Comparison of ENCODE assay signal across 1 cellular context in the genomic region with DNA sequence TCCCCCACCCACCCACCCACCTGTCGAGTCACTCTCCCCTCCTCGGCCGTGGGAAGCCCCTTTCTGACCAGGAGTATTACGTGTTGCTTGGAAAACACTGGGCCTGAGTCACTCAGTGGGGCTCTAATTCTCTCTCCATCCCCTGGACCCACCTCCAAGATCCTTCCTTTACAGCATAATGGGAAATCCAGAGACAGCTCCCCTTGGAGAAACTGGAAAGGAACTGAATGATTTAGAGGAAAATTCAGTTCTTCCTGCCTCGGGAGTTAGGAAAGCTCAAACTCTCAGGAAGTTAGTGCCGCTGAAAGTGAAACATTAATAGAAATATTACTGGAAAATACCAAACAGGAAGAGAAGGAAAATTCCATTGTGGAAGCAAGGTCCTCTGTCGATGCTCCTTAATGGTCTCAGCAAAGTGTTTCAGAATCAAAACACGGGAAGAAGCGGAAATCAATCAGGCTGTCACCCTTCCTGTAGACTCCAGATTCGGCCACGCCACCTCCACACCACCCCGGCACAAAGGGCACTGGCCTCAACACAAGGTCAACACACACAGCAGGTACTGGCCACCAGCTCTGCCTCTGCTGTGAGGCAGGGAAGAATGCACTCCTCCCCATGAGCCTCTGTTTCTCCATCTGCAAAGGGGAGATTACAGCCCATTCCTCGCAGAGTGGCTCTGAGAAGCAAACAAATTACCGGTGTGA.
TF ChIP-seq lines count a peak whose summit lies in the region.

No MANE protein-coding gene starts in this region.

TF ChIP-seq in HepG2, 621 proteins besides CTCF, POLR2A, EP300 and RAD21 (continued from another document and continues in another):
- TF ChIP-seq, protein P1, sequence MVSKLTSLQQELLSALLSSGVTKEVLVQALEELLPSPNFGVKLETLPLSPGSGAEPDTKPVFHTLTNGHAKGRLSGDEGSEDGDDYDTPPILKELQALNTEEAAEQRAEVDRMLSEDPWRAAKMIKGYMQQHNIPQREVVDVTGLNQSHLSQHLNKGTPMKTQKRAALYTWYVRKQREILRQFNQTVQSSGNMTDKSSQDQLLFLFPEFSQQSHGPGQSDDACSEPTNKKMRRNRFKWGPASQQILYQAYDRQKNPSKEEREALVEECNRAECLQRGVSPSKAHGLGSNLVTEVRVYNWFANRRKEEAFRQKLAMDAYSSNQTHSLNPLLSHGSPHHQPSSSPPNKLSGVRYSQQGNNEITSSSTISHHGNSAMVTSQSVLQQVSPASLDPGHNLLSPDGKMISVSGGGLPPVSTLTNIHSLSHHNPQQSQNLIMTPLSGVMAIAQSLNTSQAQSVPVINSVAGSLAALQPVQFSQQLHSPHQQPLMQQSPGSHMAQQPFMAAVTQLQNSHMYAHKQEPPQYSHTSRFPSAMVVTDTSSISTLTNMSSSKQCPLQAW (CRISPR knock-in tag; IDR thresholded peaks at IDR 0.05) = peak; percentile 64; the same call in 1 of the 2 replicates
- TF ChIP-seq ZNF550 (CRISPR knock-in tag; IDR thresholded peaks at IDR 0.05; ENCODE audit: borderline replicate concordance) (no peak), ZNF614 (CRISPR knock-in tag; IDR thresholded peaks at IDR 0.05; ENCODE audit: borderline replicate concordance) (no peak; the same call in 1 of the 2 replicates), MAFK (conservative IDR thresholded peaks at IDR 0.05 in 1 of 2, IDR thresholded peaks at IDR 0.05 in 1 of 2; ENCODE audit: low read length in 2 of 2) (no peak), SMAD9 (CRISPR knock-in tag; IDR thresholded peaks at IDR 0.05) (no peak), KMT2A (CRISPR knock-in tag; IDR thresholded peaks at IDR 0.05) (peak; percentile 78; the same call in 1 of the 2 replicates), ZNF331 (CRISPR knock-in tag; IDR thresholded peaks at IDR 0.05) (peak; percentile 73), NFKB2 (CRISPR knock-in tag; IDR thresholded peaks at IDR 0.05; ENCODE audit: borderline replicate concordance) (peak; percentile 46; the same call in 1 of the 2 replicates), NCOA5 (CRISPR knock-in tag; IDR thresholded peaks at IDR 0.05) (no peak), SMAD3 (CRISPR knock-in tag; IDR thresholded peaks at IDR 0.05) (no peak), TAF15 (IDR thresholded peaks at IDR 0.05; ENCODE audit: low read depth, low read length, poor library complexity, severe bottlenecking) (no peak), ZKSCAN8 (CRISPR knock-in tag; IDR thresholded peaks at IDR 0.05; ENCODE audit: borderline replicate concordance) (peak; percentile 71; the same call in 1 of the 2 replicates), SMC3 (IDR thresholded peaks at IDR 0.05; ENCODE audit: low read length) (no peak), ZNF672 (CRISPR knock-in tag; IDR thresholded peaks at IDR 0.05) (no peak), ZNF674 (CRISPR knock-in tag; IDR thresholded peaks at IDR 0.05; ENCODE audit: low read depth) (no peak), ZNF10 (CRISPR knock-in tag; IDR thresholded peaks at IDR 0.05; ENCODE audit: borderline replicate concordance, low read depth) (no peak), KDM4B (CRISPR knock-in tag; IDR thresholded peaks at IDR 0.05) (no peak), ONECUT2 (CRISPR knock-in tag; IDR thresholded peaks at IDR 0.05) (peak; percentile 85), CBFB (CRISPR knock-in tag; IDR thresholded peaks at IDR 0.05) (no peak), ZNF598 (CRISPR knock-in tag; IDR thresholded peaks at IDR 0.05; ENCODE audit: borderline replicate concordance) (no peak), ZNF235 (CRISPR knock-in tag; IDR thresholded peaks at IDR 0.05; ENCODE audit: borderline replicate concordance) (no peak), SUZ12 (IDR thresholded peaks at IDR 0.05; ENCODE audit: low read depth, low read length) (no peak), ZNF709 (CRISPR knock-in tag; IDR thresholded peaks at IDR 0.05) (no peak), ZNF3 (CRISPR knock-in tag; IDR thresholded peaks at IDR 0.05) (no peak), CENPT (CRISPR knock-in tag; IDR thresholded peaks at IDR 0.05; ENCODE audit: low read depth) (no peak), ZNF746 (CRISPR knock-in tag; IDR thresholded peaks at IDR 0.05) (no peak), ZNF264 (CRISPR knock-in tag; IDR thresholded peaks at IDR 0.05) (peak; percentile 86), HOXA9 (CRISPR knock-in tag; IDR thresholded peaks at IDR 0.05; ENCODE audit: borderline replicate concordance) (no peak), NR1H2 (CRISPR knock-in tag; IDR thresholded peaks at IDR 0.05; ENCODE audit: borderline replicate concordance, low read depth) (0 out of 2 replicates have a peak, but pooled peaks have one; percentile 24), ZNF205 (CRISPR knock-in tag; IDR thresholded peaks at IDR 0.05) (0 out of 2 replicates have a peak, but pooled peaks have one; percentile 42), MED13 (CRISPR knock-in tag; IDR thresholded peaks at IDR 0.05) (peak; percentile 77; the same call in 1 of the 2 replicates)
- TF ChIP-seq, protein P2, sequence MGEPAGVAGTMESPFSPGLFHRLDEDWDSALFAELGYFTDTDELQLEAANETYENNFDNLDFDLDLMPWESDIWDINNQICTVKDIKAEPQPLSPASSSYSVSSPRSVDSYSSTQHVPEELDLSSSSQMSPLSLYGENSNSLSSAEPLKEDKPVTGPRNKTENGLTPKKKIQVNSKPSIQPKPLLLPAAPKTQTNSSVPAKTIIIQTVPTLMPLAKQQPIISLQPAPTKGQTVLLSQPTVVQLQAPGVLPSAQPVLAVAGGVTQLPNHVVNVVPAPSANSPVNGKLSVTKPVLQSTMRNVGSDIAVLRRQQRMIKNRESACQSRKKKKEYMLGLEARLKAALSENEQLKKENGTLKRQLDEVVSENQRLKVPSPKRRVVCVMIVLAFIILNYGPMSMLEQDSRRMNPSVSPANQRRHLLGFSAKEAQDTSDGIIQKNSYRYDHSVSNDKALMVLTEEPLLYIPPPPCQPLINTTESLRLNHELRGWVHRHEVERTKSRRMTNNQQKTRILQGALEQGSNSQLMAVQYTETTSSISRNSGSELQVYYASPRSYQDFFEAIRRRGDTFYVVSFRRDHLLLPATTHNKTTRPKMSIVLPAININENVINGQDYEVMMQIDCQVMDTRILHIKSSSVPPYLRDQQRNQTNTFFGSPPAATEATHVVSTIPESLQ (CRISPR knock-in tag; conservative IDR thresholded peaks at IDR 0.05) = no peak
- TF ChIP-seq, protein P3, sequence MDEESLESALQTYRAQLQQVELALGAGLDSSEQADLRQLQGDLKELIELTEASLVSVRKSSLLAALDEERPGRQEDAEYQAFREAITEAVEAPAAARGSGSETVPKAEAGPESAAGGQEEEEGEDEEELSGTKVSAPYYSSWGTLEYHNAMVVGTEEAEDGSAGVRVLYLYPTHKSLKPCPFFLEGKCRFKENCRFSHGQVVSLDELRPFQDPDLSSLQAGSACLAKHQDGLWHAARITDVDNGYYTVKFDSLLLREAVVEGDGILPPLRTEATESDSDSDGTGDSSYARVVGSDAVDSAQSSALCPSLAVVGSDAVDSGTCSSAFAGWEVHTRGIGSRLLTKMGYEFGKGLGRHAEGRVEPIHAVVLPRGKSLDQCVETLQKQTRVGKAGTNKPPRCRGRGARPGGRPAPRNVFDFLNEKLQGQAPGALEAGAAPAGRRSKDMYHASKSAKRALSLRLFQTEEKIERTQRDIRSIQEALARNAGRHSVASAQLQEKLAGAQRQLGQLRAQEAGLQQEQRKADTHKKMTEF (CRISPR knock-in tag; IDR thresholded peaks at IDR 0.05) = peak; percentile 75
- TF ChIP-seq, protein P4, sequence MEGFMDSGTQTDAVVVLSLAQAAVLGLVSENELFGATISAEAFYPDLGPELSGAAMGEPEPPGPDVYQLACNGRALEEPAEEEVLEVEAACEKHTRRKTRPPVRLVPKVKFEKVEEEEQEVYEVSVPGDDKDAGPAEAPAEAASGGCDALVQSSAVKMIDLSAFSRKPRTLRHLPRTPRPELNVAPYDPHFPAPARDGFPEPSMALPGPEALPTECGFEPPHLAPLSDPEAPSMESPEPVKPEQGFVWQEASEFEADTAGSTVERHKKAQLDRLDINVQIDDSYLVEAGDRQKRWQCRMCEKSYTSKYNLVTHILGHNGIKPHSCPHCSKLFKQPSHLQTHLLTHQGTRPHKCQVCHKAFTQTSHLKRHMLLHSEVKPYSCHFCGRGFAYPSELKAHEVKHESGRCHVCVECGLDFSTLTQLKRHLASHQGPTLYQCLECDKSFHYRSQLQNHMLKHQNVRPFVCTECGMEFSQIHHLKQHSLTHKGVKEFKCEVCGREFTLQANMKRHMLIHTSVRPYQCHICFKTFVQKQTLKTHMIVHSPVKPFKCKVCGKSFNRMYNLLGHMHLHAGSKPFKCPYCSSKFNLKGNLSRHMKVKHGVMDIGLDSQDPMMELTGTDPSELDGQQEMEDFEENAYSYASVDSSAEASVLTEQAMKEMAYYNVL (CRISPR knock-in tag; IDR thresholded peaks at IDR 0.05; ENCODE audit: borderline replicate concordance) = peak; percentile 82; the same call in 1 of the 2 replicates
- TF ChIP-seq, protein P5, sequence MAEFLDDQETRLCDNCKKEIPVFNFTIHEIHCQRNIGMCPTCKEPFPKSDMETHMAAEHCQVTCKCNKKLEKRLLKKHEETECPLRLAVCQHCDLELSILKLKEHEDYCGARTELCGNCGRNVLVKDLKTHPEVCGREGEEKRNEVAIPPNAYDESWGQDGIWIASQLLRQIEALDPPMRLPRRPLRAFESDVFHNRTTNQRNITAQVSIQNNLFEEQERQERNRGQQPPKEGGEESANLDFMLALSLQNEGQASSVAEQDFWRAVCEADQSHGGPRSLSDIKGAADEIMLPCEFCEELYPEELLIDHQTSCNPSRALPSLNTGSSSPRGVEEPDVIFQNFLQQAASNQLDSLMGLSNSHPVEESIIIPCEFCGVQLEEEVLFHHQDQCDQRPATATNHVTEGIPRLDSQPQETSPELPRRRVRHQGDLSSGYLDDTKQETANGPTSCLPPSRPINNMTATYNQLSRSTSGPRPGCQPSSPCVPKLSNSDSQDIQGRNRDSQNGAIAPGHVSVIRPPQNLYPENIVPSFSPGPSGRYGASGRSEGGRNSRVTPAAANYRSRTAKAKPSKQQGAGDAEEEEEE (CRISPR knock-in tag; IDR thresholded peaks at IDR 0.05; ENCODE audit: borderline replicate concordance) = no peak
- TF ChIP-seq, protein P6, sequence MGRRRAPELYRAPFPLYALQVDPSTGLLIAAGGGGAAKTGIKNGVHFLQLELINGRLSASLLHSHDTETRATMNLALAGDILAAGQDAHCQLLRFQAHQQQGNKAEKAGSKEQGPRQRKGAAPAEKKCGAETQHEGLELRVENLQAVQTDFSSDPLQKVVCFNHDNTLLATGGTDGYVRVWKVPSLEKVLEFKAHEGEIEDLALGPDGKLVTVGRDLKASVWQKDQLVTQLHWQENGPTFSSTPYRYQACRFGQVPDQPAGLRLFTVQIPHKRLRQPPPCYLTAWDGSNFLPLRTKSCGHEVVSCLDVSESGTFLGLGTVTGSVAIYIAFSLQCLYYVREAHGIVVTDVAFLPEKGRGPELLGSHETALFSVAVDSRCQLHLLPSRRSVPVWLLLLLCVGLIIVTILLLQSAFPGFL (CRISPR knock-in tag; IDR thresholded peaks at IDR 0.05) = no peak
- TF ChIP-seq, protein P7, sequence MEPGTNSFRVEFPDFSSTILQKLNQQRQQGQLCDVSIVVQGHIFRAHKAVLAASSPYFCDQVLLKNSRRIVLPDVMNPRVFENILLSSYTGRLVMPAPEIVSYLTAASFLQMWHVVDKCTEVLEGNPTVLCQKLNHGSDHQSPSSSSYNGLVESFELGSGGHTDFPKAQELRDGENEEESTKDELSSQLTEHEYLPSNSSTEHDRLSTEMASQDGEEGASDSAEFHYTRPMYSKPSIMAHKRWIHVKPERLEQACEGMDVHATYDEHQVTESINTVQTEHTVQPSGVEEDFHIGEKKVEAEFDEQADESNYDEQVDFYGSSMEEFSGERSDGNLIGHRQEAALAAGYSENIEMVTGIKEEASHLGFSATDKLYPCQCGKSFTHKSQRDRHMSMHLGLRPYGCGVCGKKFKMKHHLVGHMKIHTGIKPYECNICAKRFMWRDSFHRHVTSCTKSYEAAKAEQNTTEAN (CRISPR knock-in tag; conservative IDR thresholded peaks at IDR 0.05) = peak; percentile 68
- TF ChIP-seq, protein P8, sequence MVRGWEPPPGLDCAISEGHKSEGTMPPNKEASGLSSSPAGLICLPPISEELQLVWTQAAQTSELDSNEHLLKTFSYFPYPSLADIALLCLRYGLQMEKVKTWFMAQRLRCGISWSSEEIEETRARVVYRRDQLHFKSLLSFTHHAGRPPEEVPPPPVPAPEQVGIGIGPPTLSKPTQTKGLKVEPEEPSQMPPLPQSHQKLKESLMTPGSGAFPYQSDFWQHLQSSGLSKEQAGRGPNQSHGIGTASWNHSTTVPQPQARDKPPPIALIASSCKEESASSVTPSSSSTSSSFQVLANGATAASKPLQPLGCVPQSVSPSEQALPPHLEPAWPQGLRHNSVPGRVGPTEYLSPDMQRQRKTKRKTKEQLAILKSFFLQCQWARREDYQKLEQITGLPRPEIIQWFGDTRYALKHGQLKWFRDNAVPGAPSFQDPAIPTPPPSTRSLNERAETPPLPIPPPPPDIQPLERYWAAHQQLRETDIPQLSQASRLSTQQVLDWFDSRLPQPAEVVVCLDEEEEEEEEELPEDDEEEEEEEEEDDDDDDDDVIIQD (CRISPR knock-in tag; IDR thresholded peaks at IDR 0.05; ENCODE audit: low read depth) = peak; percentile 71
